ENCODE assay signal across 15 cellular contexts in genomic region chr3:191388823-191389222, GRCh38. TPM values are rescaled to one million over a fixed set of nuclear protein-coding genes. Genes with fewer than 3 reads are reported as not detected.
DNase-seq lines count a peak whose midpoint lies in the region; ATAC-seq and TF ChIP-seq lines count a peak whose summit lies in the region.
"Had no signal": no experiment of that assay in that cellular context is flagged by ENCODE, and none has a peak within 500 bp of the region (broad histone marks: within the 10 kb centered on the region; RNA-seq: fewer than 3 reads in every experiment).

No MANE protein-coding gene starts in this region.

- peak overlapping the region; percentile 51 for H3K27ac Mint-ChIP-seq in activated T-cell treated with anti-CD3 and anti-CD28 coated beads, Interleukin-2, amount 50 U/mL, for 72 hours
- H3K27ac Mint-ChIP-seq in activated T-cell treated with anti-CD3 and anti-CD28 coated beads, Interleukin-2, amount 50 U/mL, for 24 hours = no peak overlapping the region
- H3K27ac Mint-ChIP-seq: T-helper 2 cell treated with Interferon-gamma antibody and Interleukin-4, amounts not matched to agents 5 μg/mL and 100 μg/mL, for 36 hours had no signal

- H3K4me1 ChIP-seq in smooth muscle cell (ENCODE audit: low read depth) = peaks cover 5% of the 10 kb centered on the region
- H3K4me1 ChIP-seq: ascending aorta, uterus had no signal

- DNase-seq in activated T-cell treated with anti-CD3 and anti-CD28 coated beads, Interleukin-2, amount 50 U/mL, for 72 hours = no peak
- DNase-seq in activated T-cell treated with anti-CD3 and anti-CD28 coated beads, Interleukin-2, amount 50 U/mL, for 24 hours = no peak
- DNase-seq in OCI-M1 (lab: John Stamatoyannopoulos, UW) = peak; percentile 11
- peak; percentile 33 for DNase-seq in fibroblast of mammary gland (ENCODE audit: low read depth)
- no peak for DNase-seq in smooth muscle cell (lab: John Stamatoyannopoulos, UW; ENCODE audit: unreplicated experiment)
- no peak for DNase-seq in kidney glomerular epithelial cell (lab: John Stamatoyannopoulos, UW)
- DNase-seq: left lung, NCI-H748 treated with DMSO at 0.1 percent for 48 hours, uterus had no signal

- H3K4me3 Mint-ChIP-seq in activated T-cell treated with anti-CD3 and anti-CD28 coated beads, Interleukin-2, amount 50 U/mL, for 72 hours = no peak overlapping the region
- no peak overlapping the region for H3K4me3 Mint-ChIP-seq in activated T-cell treated with anti-CD3 and anti-CD28 coated beads, Interleukin-2, amount 50 U/mL, for 24 hours
- H3K4me3 Mint-ChIP-seq: T-helper 2 cell treated with Interferon-gamma antibody and Interleukin-4, amounts not matched to agents 5 μg/mL and 100 μg/mL, for 36 hours had no signal

- H3K27me3 ChIP-seq in smooth muscle cell (ENCODE audit: low read depth) = no peaks in the 10 kb centered on the region
- H3K27me3 ChIP-seq: ascending aorta, left lung, uterus had no signal

- no peaks in the 10 kb centered on the region for H3K36me3 Mint-ChIP-seq in activated T-cell treated with anti-CD3 and anti-CD28 coated beads, Interleukin-2, amount 50 U/mL, for 72 hours (ENCODE audit: insufficient read depth in 2 of 2)
- H3K36me3 Mint-ChIP-seq in activated T-cell treated with anti-CD3 and anti-CD28 coated beads, Interleukin-2, amount 50 U/mL, for 24 hours (ENCODE audit: low read depth) = peaks cover 2% of the 10 kb centered on the region

- H3K79me2 ChIP-seq in smooth muscle cell (ENCODE audit: low read depth) = peaks cover 4% of the 10 kb centered on the region

- no peak overlapping the region for H3K27ac ChIP-seq in smooth muscle cell (ENCODE audit: low read depth)
- H3K27ac ChIP-seq: ascending aorta, left lung, uterus had no signal

- no peak overlapping the region for H3K4me3 ChIP-seq in fibroblast of mammary gland (ENCODE audit: control insufficient read depth, low read depth, low read length)
- H3K4me3 ChIP-seq in smooth muscle cell = no peak overlapping the region
- H3K4me3 ChIP-seq: ascending aorta, HAP-1, left lung, uterus had no signal

- H2AFZ ChIP-seq in smooth muscle cell (ENCODE audit: low read depth) = no peak overlapping the region

- H4K20me1 ChIP-seq in smooth muscle cell (ENCODE audit: low read depth) = no peaks in the 10 kb centered on the region

- H3F3A ChIP-seq in smooth muscle cell (ENCODE audit: low read depth) = no peaks in the 10 kb centered on the region

- TF ChIP-seq CTCF in fibroblast of mammary gland (conservative IDR thresholded peaks at IDR 0.05; ENCODE audit: control insufficient read depth, insufficient read depth, low read depth, low read length) (peak; percentile 38), smooth muscle cell (IDR thresholded peaks at IDR 0.05; ENCODE audit: borderline replicate concordance, insufficient read depth, poor library complexity, severe bottlenecking) (peak; percentile 22)

- H3K4me2 ChIP-seq in smooth muscle cell = no peak overlapping the region

- no peaks in the 10 kb centered on the region for H3K9me3 Mint-ChIP-seq in activated T-cell treated with anti-CD3 and anti-CD28 coated beads, Interleukin-2, amount 50 U/mL, for 72 hours
- no peaks in the 10 kb centered on the region for H3K9me3 Mint-ChIP-seq in activated T-cell treated with anti-CD3 and anti-CD28 coated beads, Interleukin-2, amount 50 U/mL, for 24 hours
- H3K9me3 Mint-ChIP-seq: T-helper 2 cell treated with Interferon-gamma antibody and Interleukin-4, amounts not matched to agents 5 μg/mL and 100 μg/mL, for 36 hours had no signal

- H3K4me1 Mint-ChIP-seq in activated T-cell treated with anti-CD3 and anti-CD28 coated beads, Interleukin-2, amount 50 U/mL, for 72 hours (ENCODE audit: low read depth) = no peaks in the 10 kb centered on the region
- peaks cover 2% of the 10 kb centered on the region for H3K4me1 Mint-ChIP-seq in activated T-cell treated with anti-CD3 and anti-CD28 coated beads, Interleukin-2, amount 50 U/mL, for 24 hours (ENCODE audit: low read depth)

- no peaks in the 10 kb centered on the region for H3K27me3 Mint-ChIP-seq in activated T-cell treated with anti-CD3 and anti-CD28 coated beads, Interleukin-2, amount 50 U/mL, for 72 hours (ENCODE audit: low read depth)
- H3K27me3 Mint-ChIP-seq in activated T-cell treated with anti-CD3 and anti-CD28 coated beads, Interleukin-2, amount 50 U/mL, for 24 hours = no peaks in the 10 kb centered on the region

- no peaks in the 10 kb centered on the region for H3K36me3 ChIP-seq in smooth muscle cell (ENCODE audit: low read depth)
- H3K36me3 ChIP-seq: uterus had no signal

- WGBS in smooth muscle cell (ENCODE audit: low lambda C conversion rate) = 94% methylated on average over 1 of the region's 1 CpG

- ATAC-seq in activated T-cell treated with anti-CD3 and anti-CD28 coated beads, Interleukin-2, amount 50 U/mL, for 72 hours (replicated peaks in 1 of 2) = no peak
- ATAC-seq in GM18873 (IDR thresholded peaks at IDR 0.05; ENCODE audit: low FRiP score, unreplicated experiment) (no peak), HG03469 (IDR thresholded peaks at IDR 0.05; ENCODE audit: unreplicated experiment) (no peak)
- ATAC-seq: left lung, sciatic nerve had no signal

- no peaks in the 10 kb centered on the region for H3K9me3 ChIP-seq in smooth muscle cell (replicated peaks; ENCODE audit: low read depth)
- H3K9me3 ChIP-seq: ascending aorta, HAP-1, left lung, uterus had no signal

- H3K9ac ChIP-seq in smooth muscle cell (ENCODE audit: low read depth) = no peak overlapping the region

RNA-seq across cellular contexts. Expression of gene UTS2B, which starts 58.5 kb away (rescaled TPM):
- total RNA-seq in activated T-cell treated with anti-CD3 and anti-CD28 coated beads, Interleukin-2, amount 50 U/mL, for 72 hours = not detected
- 0.13 and 1.1 TPM in 2 replicates for total RNA-seq in smooth muscle cell
- 0.56 TPM in 1 of 2 replicates, not detected in the other for polyA plus RNA-seq in smooth muscle cell

RNA-seq across cellular contexts. Expression of gene CCDC50, which starts 59.6 kb away (rescaled TPM):
- total RNA-seq in activated T-cell treated with anti-CD3 and anti-CD28 coated beads, Interleukin-2, amount 50 U/mL, for 72 hours = 10 to 100 TPM; 29.4 to 35.9 TPM
- total RNA-seq in smooth muscle cell = 53.9 and 58.7 TPM in 2 replicates
- 31.7 and 42.9 TPM in 2 replicates for polyA plus RNA-seq in smooth muscle cell

Comparison
In these comparisons a context has a peak if more than half of its experiments do, and no peak if none do; other contexts are left out.
1. DNase-seq: peak in OCI-M1 (single experiment) and fibroblast of mammary gland (single experiment); none in activated T-cell treated with anti-CD3 and anti-CD28 coated beads, Interleukin-2, amount 50 U/mL, for 72 hours (0 of 2), activated T-cell treated with anti-CD3 and anti-CD28 coated beads, Interleukin-2, amount 50 U/mL, for 24 hours (single experiment), smooth muscle cell (single experiment) and kidney glomerular epithelial cell (single experiment).